ENCODE assay signal across 10 cellular contexts in the genomic region with DNA sequence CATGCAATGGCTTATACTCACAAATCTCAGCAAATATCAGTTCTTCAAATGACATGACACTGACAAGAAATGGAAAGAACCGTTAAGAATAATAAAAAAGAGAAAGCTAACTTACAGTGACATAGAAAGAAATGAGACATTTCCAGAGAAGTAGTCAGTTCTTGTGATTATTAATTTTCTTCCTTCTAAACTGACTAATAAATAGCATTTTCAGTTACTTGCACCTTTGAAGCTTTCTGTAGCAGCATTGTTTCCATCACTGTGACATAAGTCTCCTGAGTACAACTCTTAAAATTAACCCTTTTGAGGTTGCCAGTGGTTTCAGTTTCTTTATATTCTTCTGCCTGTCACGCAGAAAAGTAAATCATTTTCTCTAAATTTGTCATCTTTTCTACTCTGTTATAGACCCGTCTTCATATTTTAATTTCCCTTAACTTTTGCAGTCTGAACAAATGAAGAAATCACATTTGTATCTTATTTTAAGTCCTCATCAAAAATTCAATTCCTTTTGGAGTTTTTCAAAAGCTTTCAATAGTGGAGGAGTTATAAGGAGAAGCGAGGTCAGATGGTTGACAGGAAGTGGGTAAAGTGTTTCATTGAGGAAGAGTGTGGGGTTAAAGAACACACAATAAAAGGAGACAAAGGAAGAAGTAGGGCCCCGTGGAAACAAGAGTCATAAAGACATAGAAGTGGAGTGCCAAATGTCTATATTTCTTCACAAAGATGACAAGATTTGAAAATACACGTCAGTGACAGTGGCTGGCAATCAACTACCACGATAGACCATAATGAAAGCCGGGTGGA. TPM values are rescaled to one million over a fixed set of nuclear protein-coding genes. Genes with fewer than 3 reads are reported as not detected.
DNase-seq lines count a peak whose midpoint lies in the region; ATAC-seq and TF ChIP-seq lines count a peak whose summit lies in the region.
"Had no signal": no experiment of that assay in that cellular context is flagged by ENCODE, and none has a peak within 500 bp of the region (broad histone marks: within the 10 kb centered on the region; RNA-seq: fewer than 3 reads in every experiment).

No MANE protein-coding gene starts in this region.

- peak overlapping the region; percentile 1 for H3K27ac ChIP-seq in OCI-LY1 (ENCODE audit: low read depth, low read length, poor library complexity, severe bottlenecking)
- H3K27ac ChIP-seq: neutrophil had no signal

- H3K79me2 ChIP-seq in OCI-LY1 (ENCODE audit: insufficient read depth, low read length) = no peaks in the 10 kb centered on the region

- H3K36me3 Mint-ChIP-seq in osteocyte (ENCODE audit: unreplicated experiment) = no peaks in the 10 kb centered on the region

- no peaks in the 10 kb centered on the region for H3F3A ChIP-seq in OCI-LY1 (ENCODE audit: insufficient read depth, low read length)

- TF ChIP-seq CTCF in OCI-LY1 (IDR thresholded peaks at IDR 0.05; ENCODE audit: low read length) (no peak), osteocyte (IDR thresholded peaks at IDR 0.05) (no peak)

- H3K9me3 Mint-ChIP-seq in osteocyte (ENCODE audit: unreplicated experiment) = no peaks in the 10 kb centered on the region

- H3K4me1 Mint-ChIP-seq in osteocyte (ENCODE audit: unreplicated experiment) = no peaks in the 10 kb centered on the region

- H3K27me3 ChIP-seq in OCI-LY1 (ENCODE audit: insufficient read depth, low read length) = no peaks in the 10 kb centered on the region
- H3K27me3 ChIP-seq: neutrophil had no signal

- H4K20me1 ChIP-seq in OCI-LY1 (ENCODE audit: insufficient read depth, low read length) = no peaks in the 10 kb centered on the region

- H3K4me3 ChIP-seq in OCI-LY1 (ENCODE audit: low read depth, low read length, poor library complexity, severe bottlenecking) = peak overlapping the region; percentile 2

- DNase-seq in activated CD4-positive, alpha-beta T cell treated with anti-CD3 and anti-CD28 coated beads for 48 hours = peak; percentile 56
- no peak for DNase-seq in activated CD4-positive, alpha-beta T cell treated with anti-CD3 and anti-CD28 coated beads, Interleukin-2, amount 50 U/mL, for 1 hour
- peak; percentile 58 for DNase-seq in stimulated activated CD4-positive, alpha-beta T cell treated with anti-CD3 and anti-CD28 coated beads, Interleukin-4, amount 100 ng/mL, for 24 hours
- no peak for DNase-seq in SK-N-DZ (ENCODE audit: low spot score)
- no peak for DNase-seq in activated gamma-delta T cell treated with Interleukin-2 at 50 U/mL for 16 hours
- DNase-seq in osteocyte (ENCODE audit: extremely low spot score, unreplicated experiment) = no peak
- DNase-seq: NCI-H526 treated with DMSO at 0.1 percent for 48 hours had no signal

- peaks cover 6% of the 10 kb centered on the region for H3K27me3 Mint-ChIP-seq in osteocyte (ENCODE audit: unreplicated experiment)

- H3K4me2 ChIP-seq in OCI-LY1 (ENCODE audit: low read length) = peak overlapping the region; percentile 46

- H3K4me1 ChIP-seq in OCI-LY1 (ENCODE audit: insufficient read depth, low read length, severe bottlenecking) = peaks cover 14% of the 10 kb centered on the region

- H2AFZ ChIP-seq in OCI-LY1 (ENCODE audit: low read length) = peak overlapping the region; percentile 18; the same call in 1 of the 2 replicates

- no peak overlapping the region for H3K27ac Mint-ChIP-seq in osteocyte (ENCODE audit: unreplicated experiment)

- no peaks in the 10 kb centered on the region for H3K36me3 ChIP-seq in OCI-LY1 (ENCODE audit: insufficient read depth, low read length)
- H3K36me3 ChIP-seq: neutrophil had no signal

- H3K9ac ChIP-seq in OCI-LY1 (ENCODE audit: low read length) = no peak overlapping the region

- H3K9me3 ChIP-seq in OCI-LY1 (ENCODE audit: low read length) = no peaks in the 10 kb centered on the region
- H3K9me3 ChIP-seq: neutrophil had no signal

- H3K9me2 ChIP-seq in OCI-LY1 (ENCODE audit: low read depth, low read length) = no peaks in the 10 kb centered on the region

- ATAC-seq in HG02798 (IDR thresholded peaks at IDR 0.05; ENCODE audit: poor library complexity, unreplicated experiment) = peak; percentile 90

- no peak overlapping the region for H3K4me3 Mint-ChIP-seq in osteocyte (ENCODE audit: unreplicated experiment)

RNA-seq across cellular contexts. Expression of a gene that starts 57.9 kb away (rescaled TPM):
- polyA plus RNA-seq in SK-N-DZ (2014; cell fraction: cytosol; rRNA removed) = not detected in 2 replicates
- 0.16 and 0.17 TPM in 2 replicates for polyA plus RNA-seq in SK-N-DZ (2014; cell fraction: nucleus; rRNA removed)
- 0.31 TPM in 1 of 2 replicates, not detected in the other for total RNA-seq in osteocyte

Comparison
In these comparisons a context has a peak if more than half of its experiments do, and no peak if none do; other contexts are left out.
1. DNase-seq: peak in activated CD4-positive, alpha-beta T cell treated with anti-CD3 and anti-CD28 coated beads for 48 hours (single experiment) and stimulated activated CD4-positive, alpha-beta T cell treated with anti-CD3 and anti-CD28 coated beads, Interleukin-4, amount 100 ng/mL, for 24 hours (single experiment); none in activated CD4-positive, alpha-beta T cell treated with anti-CD3 and anti-CD28 coated beads, Interleukin-2, amount 50 U/mL, for 1 hour (single experiment), SK-N-DZ (single experiment), activated gamma-delta T cell treated with Interleukin-2 at 50 U/mL for 16 hours (single experiment) and osteocyte (single experiment).